Comparison of ENCODE assay signal across 10 cellular contexts in the genomic region with DNA sequence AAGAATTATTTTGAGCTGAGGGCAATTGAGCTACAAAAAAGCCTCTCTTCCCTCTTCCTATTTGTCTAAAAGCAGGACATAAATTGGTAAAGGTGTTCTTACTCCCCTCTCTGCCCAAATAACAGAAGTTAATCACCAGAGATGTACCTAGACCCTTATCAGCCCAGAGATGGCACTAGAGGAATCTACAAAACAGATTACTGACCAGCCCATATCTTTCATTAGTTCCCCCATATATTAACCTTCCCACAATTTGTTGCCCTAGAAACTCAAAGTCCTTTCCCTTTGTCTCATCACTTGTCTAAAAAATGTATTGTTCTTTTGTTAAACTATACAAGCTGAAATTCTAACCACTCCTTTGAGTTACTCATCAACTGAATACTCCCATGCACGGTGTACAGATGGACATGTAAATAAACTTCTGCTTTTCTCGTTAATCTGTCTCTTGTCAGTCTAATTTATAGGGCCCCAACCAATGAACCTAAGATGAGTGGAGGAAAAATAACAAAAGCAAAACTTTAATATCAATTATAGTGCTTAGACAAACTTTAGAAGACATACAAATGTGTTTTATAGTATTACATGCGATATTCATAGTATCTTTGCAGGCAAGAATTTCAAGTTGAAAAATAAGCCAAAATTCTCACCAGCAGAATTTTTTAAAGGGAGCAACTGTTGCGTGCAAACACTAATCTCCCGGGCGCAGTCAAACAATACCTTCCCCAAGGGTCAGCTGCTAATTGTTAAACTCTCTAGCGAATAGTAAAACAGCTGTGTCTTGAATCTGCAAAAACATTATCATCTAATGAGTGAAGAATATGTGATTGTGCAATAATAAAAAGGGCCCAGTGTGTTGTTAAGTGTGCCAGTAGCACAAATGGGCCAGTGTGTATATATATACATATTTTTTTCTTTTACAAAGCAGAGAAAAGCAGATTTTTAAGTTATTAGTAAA.
DNase-seq lines count a peak whose midpoint lies in the region; ATAC-seq and TF ChIP-seq lines count a peak whose summit lies in the region.
"Had no signal": no experiment of that assay in that cellular context is flagged by ENCODE, and none has a peak within 500 bp of the region (broad histone marks: within the 10 kb centered on the region; RNA-seq: fewer than 3 reads in every experiment).

No MANE protein-coding gene starts in this region.

- H3K36me3 Mint-ChIP-seq in activated T-helper 17 cell treated with anti-CD3 and anti-CD28 coated beads, Interleukin-2, amount 50 U/mL, for 72 hours (ENCODE audit: low read depth), result no peaks in the 10 kb centered on the region

- H3K4ac ChIP-seq in trophoblast cell (ENCODE audit: low read depth, low read length) (no peak overlapping the region), neuronal stem cell (ENCODE audit: low read length) (no peak overlapping the region)

- H4K12ac ChIP-seq in trophoblast cell (ENCODE audit: low read depth, low read length), result no peak overlapping the region

- H3K23ac ChIP-seq in trophoblast cell (ENCODE audit: low read length), result no peak overlapping the region
- no peak overlapping the region for H3K23ac ChIP-seq in neuronal stem cell (ENCODE audit: low read depth, low read length, poor library complexity)

- H3K27me3 Mint-ChIP-seq in activated T-helper 17 cell treated with anti-CD3 and anti-CD28 coated beads, Interleukin-2, amount 50 U/mL, for 72 hours, result no peaks in the 10 kb centered on the region

- H3K18ac ChIP-seq in trophoblast cell (ENCODE audit: low read length) (no peak overlapping the region), neuronal stem cell (ENCODE audit: low read length) (no peak overlapping the region)

- H2BK120ac ChIP-seq in trophoblast cell (ENCODE audit: insufficient read depth, low read length, poor library complexity) (no peak overlapping the region), neuronal stem cell (ENCODE audit: low read depth, low read length) (no peak overlapping the region)

- H3K14ac ChIP-seq in trophoblast cell (ENCODE audit: low read length) (no peak overlapping the region), neuronal stem cell (ENCODE audit: low read length) (no peak overlapping the region)

- H3K9ac ChIP-seq in trophoblast cell (ENCODE audit: low read length) (no peak overlapping the region), neuronal stem cell (ENCODE audit: low read depth, low read length, poor library complexity) (no peak overlapping the region)

- H3K27me3 ChIP-seq in foreskin keratinocyte (no peaks in the 10 kb centered on the region), trophoblast cell (ENCODE audit: insufficient read depth, low read length) (no peaks in the 10 kb centered on the region), neuronal stem cell (ENCODE audit: control insufficient read depth in 3 of 3, insufficient read depth in 3 of 3, low read depth in 1 of 3, low read length in 3 of 3) (no peaks in the 10 kb centered on the region)

- no peaks in the 10 kb centered on the region for H3K36me3 ChIP-seq in trophoblast cell (ENCODE audit: control insufficient read depth in 1 of 2, insufficient read depth in 2 of 2, low read length in 2 of 2)
- H3K36me3 ChIP-seq in neuronal stem cell (replicated peaks in 1 of 2; ENCODE audit: control insufficient read depth in 2 of 2, insufficient read depth in 2 of 2, low read length in 2 of 2), result no peaks in the 10 kb centered on the region

- no CpG with 5 or more reads among the region's 7 CpGs for WGBS in trophoblast cell (ENCODE audit: extremely low coverage, insufficient coverage, insufficient read length)
- WGBS in neuronal stem cell (ENCODE audit: extremely low coverage in 2 of 2, insufficient read length in 2 of 2, insufficient replicate concordance in 1 of 2), 2 donors, result no CpG with 5 or more reads among the region's 7 CpGs

- H2BK12ac ChIP-seq in trophoblast cell (ENCODE audit: low read length) (no peak overlapping the region), neuronal stem cell (ENCODE audit: low read length) (no peak overlapping the region)

- DNase-seq in GM12865 (ENCODE audit: low read depth) (peak; percentile 6), NB4 (ENCODE audit: low read depth) (peak; percentile 67), foreskin keratinocyte (peak in 1 of 2 donors; percentile 1), trophoblast cell (no peak), neuronal stem cell (ENCODE audit: low spot score) (no peak)
- DNase-seq: activated effector memory CD4-positive, alpha-beta T cell treated with anti-CD3 and anti-CD28 coated beads, Interleukin-2, amount 50 U/mL, for 16 hours; GF-D8 had no signal

- TF ChIP-seq POLR2A in NB4 (IDR thresholded peaks at IDR 0.05; ENCODE audit: extremely low read depth, insufficient read length), result no peak

- H4K91ac ChIP-seq in trophoblast cell (ENCODE audit: low read depth, low read length), result no peak overlapping the region
- H4K91ac ChIP-seq in neuronal stem cell (ENCODE audit: low read depth, low read length, poor library complexity), result no peak overlapping the region

- no peaks in the 10 kb centered on the region for H3K79me2 ChIP-seq in trophoblast cell (ENCODE audit: control insufficient read depth, insufficient read depth, low read length, poor library complexity)

- H3K4me2 ChIP-seq in trophoblast cell (ENCODE audit: low read length), result no peak overlapping the region
- H3K4me2 ChIP-seq in neuronal stem cell (ENCODE audit: insufficient read depth, low read length, poor library complexity, severe bottlenecking), result no peak overlapping the region

- H2BK15ac ChIP-seq in neuronal stem cell (ENCODE audit: low read length), result no peak overlapping the region

- H3K27ac ChIP-seq in foreskin keratinocyte, result no peak overlapping the region
- H3K27ac ChIP-seq in trophoblast cell (ENCODE audit: low read depth, low read length), result no peak overlapping the region
- no peak overlapping the region for H3K27ac ChIP-seq in neuronal stem cell (replicated peaks; ENCODE audit: low read length)

- H3K4me3 ChIP-seq in GM12865 (ENCODE audit: low read depth, low read length) (no peak overlapping the region), NB4 (ENCODE audit: low read depth, low read length) (no peak overlapping the region), trophoblast cell (ENCODE audit: low read depth, low read length) (no peak overlapping the region), neuronal stem cell (ENCODE audit: low read length in 2 of 2) (no peak overlapping the region)

- no peaks in the 10 kb centered on the region for H3K4me1 Mint-ChIP-seq in activated T-helper 17 cell treated with anti-CD3 and anti-CD28 coated beads, Interleukin-2, amount 50 U/mL, for 72 hours

- no peak overlapping the region for H3K27ac Mint-ChIP-seq in activated T-helper 17 cell treated with anti-CD3 and anti-CD28 coated beads, Interleukin-2, amount 50 U/mL, for 72 hours

- H2AFZ ChIP-seq in trophoblast cell (ENCODE audit: insufficient read depth, low read length, poor library complexity) (no peak overlapping the region), neuronal stem cell (ENCODE audit: low read length) (no peak overlapping the region)

- no peaks in the 10 kb centered on the region for H3K9me3 Mint-ChIP-seq in activated T-helper 17 cell treated with anti-CD3 and anti-CD28 coated beads, Interleukin-2, amount 50 U/mL, for 72 hours

- TF ChIP-seq CTCF in GM12865 (IDR thresholded peaks at IDR 0.05; ENCODE audit: insufficient read depth, low read depth, low read length, missing control alignments), result no peak
- TF ChIP-seq CTCF in NB4 (IDR thresholded peaks at IDR 0.05; ENCODE audit: low read depth, low read length), result no peak
- TF ChIP-seq CTCF in foreskin keratinocyte (conservative IDR thresholded peaks at IDR 0.05), result peak; percentile 36

- H3K79me1 ChIP-seq in trophoblast cell (ENCODE audit: low read length), result no peaks in the 10 kb centered on the region
- no peaks in the 10 kb centered on the region for H3K79me1 ChIP-seq in neuronal stem cell (ENCODE audit: low read depth, low read length)

- H3K9me3 ChIP-seq in trophoblast cell (ENCODE audit: insufficient read depth, low read depth, low read length) (peaks cover 3% of the 10 kb centered on the region), neuronal stem cell (replicated peaks in 1 of 2; ENCODE audit: control insufficient read depth in 2 of 2, insufficient read depth in 1 of 2, low read depth in 1 of 2, low read length in 2 of 2) (peaks cover 2 to 11% of the 10 kb centered on the region in 2 donors)

- H4K8ac ChIP-seq in trophoblast cell (ENCODE audit: low read depth, low read length) (no peak overlapping the region), neuronal stem cell (ENCODE audit: low read depth, low read length) (no peak overlapping the region)

- H2AK5ac ChIP-seq in trophoblast cell (ENCODE audit: low read length), result no peak overlapping the region
- H2AK5ac ChIP-seq in neuronal stem cell (ENCODE audit: low read depth, low read length), result no peak overlapping the region

- H3K4me1 ChIP-seq in foreskin keratinocyte (no peaks in the 10 kb centered on the region), trophoblast cell (ENCODE audit: control insufficient read depth in 1 of 2, insufficient read depth in 2 of 2, low read length in 2 of 2) (peaks cover 0 to 2% of the 10 kb centered on the region in 2 experiments), neuronal stem cell (ENCODE audit: control insufficient read depth in 2 of 2, insufficient read depth in 1 of 2, low read depth in 1 of 2, low read length in 2 of 2) (peaks cover 3 to 8% of the 10 kb centered on the region in 2 donors)

- H2BK5ac ChIP-seq in trophoblast cell (ENCODE audit: low read depth, low read length, poor library complexity), result no peak overlapping the region
- H2BK5ac ChIP-seq in neuronal stem cell (ENCODE audit: low read length), result no peak overlapping the region

- no peak overlapping the region for H3K4me3 Mint-ChIP-seq in activated T-helper 17 cell treated with anti-CD3 and anti-CD28 coated beads, Interleukin-2, amount 50 U/mL, for 72 hours

- ATAC-seq in GM21786 (IDR thresholded peaks at IDR 0.05; ENCODE audit: unreplicated experiment) (peak; percentile 69), foreskin keratinocyte (no peak), GM21576 (IDR thresholded peaks at IDR 0.05; ENCODE audit: unreplicated experiment) (no peak)
- ATAC-seq in activated T-helper 17 cell treated with anti-CD3 and anti-CD28 coated beads, Interleukin-2, amount 50 U/mL, for 72 hours (replicated peaks), result no peak

Comparison
In these comparisons a context has a peak if more than half of its experiments do, and no peak if none do; other contexts are left out.
1. DNase-seq: peak in GM12865 (single experiment) and NB4 (single experiment); none in trophoblast cell (0 of 2) and neuronal stem cell (single experiment).